In genomic region chr9:77293949-77294348, GRCh38 we compare ENCODE assay signal across 14 cellular contexts.
DNase-seq lines count a peak whose midpoint lies in the region; ATAC-seq and TF ChIP-seq lines count a peak whose summit lies in the region.
"Had no signal": no experiment of that assay in that cellular context is flagged by ENCODE, and none has a peak within 500 bp of the region (broad histone marks: within the 10 kb centered on the region; RNA-seq: fewer than 3 reads in every experiment).

No MANE protein-coding gene starts in this region.

- no peaks in the 10 kb centered on the region for H3K27me3 Mint-ChIP-seq in CD4-positive, alpha-beta memory T cell
- no peaks in the 10 kb centered on the region for H3K27me3 Mint-ChIP-seq in WTC11 (ENCODE audit: low read depth)
- H3K27me3 Mint-ChIP-seq in endodermal cell (ENCODE audit: insufficient read depth) = no peaks in the 10 kb centered on the region

- H3K4me1 Mint-ChIP-seq in CD4-positive, alpha-beta memory T cell = peaks cover 0 to 11% (median 6%) of the 10 kb centered on the region in 4 donors
- H3K4me1 Mint-ChIP-seq in WTC11 (peaks cover 21% of the 10 kb centered on the region), endodermal cell (peaks cover 10% of the 10 kb centered on the region)

- peak overlapping the region in 3 of 8 donors; percentile 32 to 60 (median 45) for H3K4me3 Mint-ChIP-seq in CD4-positive, alpha-beta memory T cell
- H3K4me3 Mint-ChIP-seq in WTC11 (no peak overlapping the region), endodermal cell (no peak overlapping the region)
- H3K4me3 Mint-ChIP-seq: CD8-positive, alpha-beta T cell had no signal

- POLR2A ChIA-PET in CD4-positive, alpha-beta memory T cell (lab: Charles Lee; ENCODE audit: partially characterized antibody) = no interaction called here
- POLR2A ChIA-PET in HEK293 (lab: Yijun Ruan, JAX) (no interaction called here), WTC11 (lab: Charles Lee) (no interaction called here)

- intact Hi-C loops in CD4-positive, alpha-beta memory T cell (cut with micrococcal nuclease) = no loop called here
- intact Hi-C loops in left ventricle myocardium superior (cut with micrococcal nuclease) = no loop called here

- DNase-seq in CD4-positive, alpha-beta memory T cell = no peak
- DNase-seq in WTC11 (ENCODE audit: low spot score) (no peak), endodermal cell (no peak), left ventricle myocardium superior (no peak)
- DNase-seq: C1 segment of cervical spinal cord; Caco-2; CD8-positive, alpha-beta T cell; DMS 273 treated with DMSO at 0.1 percent for 48 hours; DMS79 treated with DMSO at 0.1 percent for 48 hours; GF-D8; GOT3 had no signal

- no peaks in the 10 kb centered on the region for H3K4me1 ChIP-seq in CD4-positive, alpha-beta memory T cell (ENCODE audit: insufficient read depth, low read length)
- H3K4me1 ChIP-seq in HEK293 (ENCODE audit: control insufficient read depth, insufficient read depth, low read length) (no peaks in the 10 kb centered on the region), endodermal cell (ENCODE audit: control insufficient read depth, insufficient read depth, low read length) (no peaks in the 10 kb centered on the region)
- H3K4me1 ChIP-seq: Caco-2 had no signal

- H3K27me3 ChIP-seq in CD4-positive, alpha-beta memory T cell (ENCODE audit: insufficient read depth, low read length) = no peaks in the 10 kb centered on the region
- no peaks in the 10 kb centered on the region for H3K27me3 ChIP-seq in endodermal cell (ENCODE audit: control insufficient read depth, insufficient read depth, low read length, poor library complexity, severe bottlenecking)

- CTCF ChIA-PET in CD4-positive, alpha-beta memory T cell (lab: Charles Lee; ENCODE audit: partially characterized antibody) = no interaction called here
- CTCF ChIA-PET in HEK293 (lab: Yijun Ruan, JAX) (no interaction called here), WTC11 (lab: Charles Lee) (interaction anchor here (1.8 kb wide), 1 partner anchor 127 kb away, joined by 5 read pairs; no protein-coding TSS in a partner anchor)

- WGBS in endodermal cell (ENCODE audit: insufficient coverage in 1 of 2, insufficient read length in 1 of 2), 2 experiments = 93 to 100% methylated on average over 4 to 6 of the region's 6 CpGs

- TF ChIP-seq CTCF in HEK293 (tag by site-specific recombination; IDR thresholded peaks at IDR 0.05) = no peak
- TF ChIP-seq CTCF in WTC11 (IDR thresholded peaks at IDR 0.05) = no peak
- TF ChIP-seq CTCF in endodermal cell (conservative IDR thresholded peaks at IDR 0.05) = no peak

- H3K9ac ChIP-seq in endodermal cell (ENCODE audit: extremely low read depth, low read length, poor library complexity, severe bottlenecking) = no peak overlapping the region

- no peak overlapping the region for H3K4me3 ChIP-seq in CD4-positive, alpha-beta memory T cell (ENCODE audit: low read length in 2 of 2)
- H3K4me3 ChIP-seq in HEK293 (ENCODE audit: low read depth, low read length) (no peak overlapping the region), endodermal cell (ENCODE audit: low read length) (no peak overlapping the region)
- H3K4me3 ChIP-seq: HAP-1 had no signal

- H3K36me3 ChIP-seq in CD4-positive, alpha-beta memory T cell (ENCODE audit: insufficient read depth, low read length) = no peaks in the 10 kb centered on the region
- peaks cover 4 to 5% of the 10 kb centered on the region in 2 experiments; a peak in 1 of 3 replicates for H3K36me3 ChIP-seq in HEK293 (ENCODE audit: control insufficient read depth in 2 of 2, insufficient read depth in 1 of 2, low read length in 2 of 2)
- no peaks in the 10 kb centered on the region for H3K36me3 ChIP-seq in endodermal cell (ENCODE audit: control insufficient read depth, insufficient read depth, low read length)
- H3K36me3 ChIP-seq: HAP-1 had no signal

- peaks cover 32 to 35% of the 10 kb centered on the region in 2 donors for H3K36me3 Mint-ChIP-seq in CD4-positive, alpha-beta memory T cell
- H3K36me3 Mint-ChIP-seq in WTC11 (peaks cover 7% of the 10 kb centered on the region), endodermal cell (ENCODE audit: low read depth) (peaks cover 7% of the 10 kb centered on the region)

- ATAC-seq in WTC11 (no peak), GM21447 (IDR thresholded peaks at IDR 0.05; ENCODE audit: unreplicated experiment) (no peak), left ventricle myocardium superior (no peak)
- ATAC-seq: CD8-positive, alpha-beta T cell had no signal

- no peaks in the 10 kb centered on the region for H3K9me3 ChIP-seq in CD4-positive, alpha-beta memory T cell (ENCODE audit: control insufficient read depth in 1 of 2, low read length in 2 of 2)
- no peaks in the 10 kb centered on the region for H3K9me3 ChIP-seq in HEK293 (ENCODE audit: control insufficient read depth, insufficient read depth, low read depth, low read length)
- H3K9me3 ChIP-seq in endodermal cell (ENCODE audit: control insufficient read depth, low read length) = no peaks in the 10 kb centered on the region
- H3K9me3 ChIP-seq: Caco-2, HAP-1 had no signal

- peaks cover 0 to 5% (median 1%) of the 10 kb centered on the region in 8 donors for H3K9me3 Mint-ChIP-seq in CD4-positive, alpha-beta memory T cell
- H3K9me3 Mint-ChIP-seq in WTC11 (peaks cover 3% of the 10 kb centered on the region; the same call in 1 of the 2 replicates), endodermal cell (no peaks in the 10 kb centered on the region)

- H3K27ac ChIP-seq in CD4-positive, alpha-beta memory T cell (ENCODE audit: low read depth, low read length) = no peak overlapping the region
- H3K27ac ChIP-seq in HEK293 (ENCODE audit: extremely low read depth, low read depth, low read length) (no peak overlapping the region), endodermal cell (ENCODE audit: low read depth, low read length) (no peak overlapping the region)

- peak overlapping the region in 4 of 7 donors; percentile 10 to 78 (median 52) for H3K27ac Mint-ChIP-seq in CD4-positive, alpha-beta memory T cell
- H3K27ac Mint-ChIP-seq in WTC11 (no peak overlapping the region), endodermal cell (peak overlapping the region; percentile 37)
- H3K27ac Mint-ChIP-seq: CD8-positive, alpha-beta T cell had no signal

TF ChIP-seq in HEK293, 187 proteins besides CTCF, POLR2A, EP300 and RAD21:
- TF ChIP-seq IKZF3 (tag by site-specific recombination; IDR thresholded peaks at IDR 0.05) (no peak), ZNF121 (tag by site-specific recombination; IDR thresholded peaks at IDR 0.05) (peak; percentile 66), ZFP69B (tag by site-specific recombination; IDR thresholded peaks at IDR 0.05) (no peak), ZNF670 (tag by site-specific recombination; IDR thresholded peaks at IDR 0.05; ENCODE audit: low read depth) (no peak), ZNF626 (tag by site-specific recombination; IDR thresholded peaks at IDR 0.05) (no peak), HOXA7 (CRISPR knock-in tag; IDR thresholded peaks at IDR 0.05; ENCODE audit: borderline replicate concordance) (no peak), ZNF311 (tag by site-specific recombination; IDR thresholded peaks at IDR 0.05; ENCODE audit: borderline replicate concordance) (no peak)

TF ChIP-seq in WTC11, 78 proteins besides CTCF, POLR2A, EP300 and RAD21:
- TF ChIP-seq CBFB (CRISPR knock-in tag; IDR thresholded peaks at IDR 0.05; ENCODE audit: low read depth) (no peak), ZNF121 (CRISPR knock-in tag; IDR thresholded peaks at IDR 0.05) (peak; percentile 86; the same call in 1 of the 2 replicates)
